25 cellular contexts compared by ENCODE assay signal in the genomic region with DNA sequence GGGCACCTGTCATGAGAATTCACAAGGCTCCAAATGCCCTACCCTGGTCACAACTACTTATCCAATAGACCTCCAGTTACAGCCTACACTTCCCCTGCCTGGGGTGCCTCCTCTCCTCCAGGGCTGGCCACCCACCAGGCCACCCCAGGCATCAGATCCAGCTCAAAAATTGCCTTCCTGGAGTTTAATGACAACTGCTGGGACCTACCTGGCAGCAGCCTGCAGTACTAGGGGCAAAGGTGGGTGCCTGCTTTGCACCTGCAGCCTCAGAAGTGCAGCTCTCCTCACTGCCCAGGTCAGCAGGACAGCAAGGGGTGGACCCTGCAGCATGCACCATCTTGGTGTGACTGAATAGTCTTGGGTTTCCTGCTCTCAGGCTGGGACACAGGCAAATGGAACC. TPM values are rescaled to one million over a fixed set of nuclear protein-coding genes. Genes with fewer than 3 reads are reported as not detected.
"Had no signal": no experiment of that assay in that cellular context is flagged by ENCODE, and none has a peak within 500 bp of the region (broad histone marks: within the 10 kb centered on the region; RNA-seq: fewer than 3 reads in every experiment).

No MANE protein-coding gene starts in this region.

- H3K4me3 Mint-ChIP-seq: memory B cell; stimulated activated naive B cell treated with anti-CD40 and anti-IgM and Interleukin-4, amounts not matched to agents 10 μg/mL and 1 μg/mL and 100 μg/mL, for 72 hours had no signal

- FAIRE-seq: astrocyte, bronchial epithelial cell had no signal

- DNase-seq: activated CD4-positive, alpha-beta T cell treated with anti-CD3 and anti-CD28 coated beads, Interleukin-2, amount 50 U/mL, for 1 hour; activated CD4-positive, CD25-positive, alpha-beta regulatory T cell treated with anti-CD3 and anti-CD28 coated beads, Interleukin-2, amount 50 U/mL, for 72 hours; activated CD8-positive, alpha-beta memory T cell treated with anti-CD3 and anti-CD28 coated beads for 24 hours; activated CD8-positive, alpha-beta memory T cell treated with anti-CD3 and anti-CD28 coated beads, Interleukin-2, amount 50 U/mL, for 48 hours; activated effector memory CD4-positive, alpha-beta T cell treated with anti-CD3 and anti-CD28 coated beads, Interleukin-2, amount 50 U/mL, for 16 hours; activated T-cell treated with anti-CD3 and anti-CD28 coated beads, Interleukin-2, amount 50 U/mL, for 48 hours; adrenal gland; cerebellar nuclear complex; cortex of kidney; effector CD4-positive, alpha-beta T cell; esophagus squamous epithelium; naive thymus-derived CD8-positive, alpha-beta T cell; nucleus accumbens; spleen; stimulated activated CD4-positive, alpha-beta T cell treated with anti-CD3 and anti-CD28 coated beads, Interleukin-4, amount 100 ng/mL, for 4 hours; stimulated activated naive B cell treated with anti-CD40 and anti-IgM and Interleukin-4, amounts not matched to agents 10 μg/mL and 1 μg/mL and 100 μg/mL, for 72 hours; T-helper 2 cell; upper lobe of left lung had no signal

- H3K27me3 Mint-ChIP-seq: memory B cell; naive thymus-derived CD8-positive, alpha-beta T cell had no signal

- H3K27ac ChIP-seq: adrenal gland, esophagus squamous epithelium, thoracic aorta, upper lobe of left lung, VCaP had no signal

- H3K9me3 Mint-ChIP-seq: activated naive CD4-positive, alpha-beta T cell treated with anti-CD3 and anti-CD28 coated beads, Interleukin-2, amount 50 U/mL, for 72 hours; memory B cell; naive thymus-derived CD8-positive, alpha-beta T cell; stimulated activated naive B cell treated with anti-CD40 and anti-IgM and Interleukin-4, amounts not matched to agents 10 μg/mL and 1 μg/mL and 100 μg/mL, for 72 hours had no signal

- H3K27ac Mint-ChIP-seq: memory B cell; stimulated activated naive B cell treated with anti-CD40 and anti-IgM and Interleukin-4, amounts not matched to agents 10 μg/mL and 1 μg/mL and 100 μg/mL, for 72 hours had no signal

- ATAC-seq: activated naive CD4-positive, alpha-beta T cell treated with anti-CD3 and anti-CD28 coated beads, Interleukin-2, amount 50 U/mL, for 72 hours; naive thymus-derived CD8-positive, alpha-beta T cell; stimulated activated naive B cell treated with anti-CD40 and anti-IgM and Interleukin-4, amounts not matched to agents 10 μg/mL and 1 μg/mL and 100 μg/mL, for 72 hours had no signal

- H3K4me3 ChIP-seq: adrenal gland, esophagus squamous epithelium, spleen, thoracic aorta, upper lobe of left lung had no signal

- H3K9me3 ChIP-seq: adrenal gland, esophagus squamous epithelium, spleen, thoracic aorta, upper lobe of left lung had no signal

- H3K27me3 ChIP-seq: adrenal gland, esophagus squamous epithelium, spleen, upper lobe of left lung had no signal

RNA-seq across cellular contexts. Expression of gene GP1BA, which starts 3.6 kb away (rescaled TPM):
- total RNA-seq: activated naive CD4-positive, alpha-beta T cell treated with anti-CD3 and anti-CD28 coated beads, Interleukin-2, amount 50 U/mL, for 72 hours; bronchial epithelial cell; esophagus squamous epithelium; mucosa of gallbladder; naive thymus-derived CD8-positive, alpha-beta T cell; thoracic aorta had no signal
- polyA plus RNA-seq: adrenal gland had no signal
